8 cellular contexts compared by ENCODE assay signal in genomic region chr4:74311696-74312313, GRCh38. TPM values are rescaled to one million over a fixed set of nuclear protein-coding genes. Genes with fewer than 3 reads are reported as not detected.
DNase-seq lines count a peak whose midpoint lies in the region; ATAC-seq, FAIRE-seq and TF ChIP-seq lines count a peak whose summit lies in the region.

No MANE protein-coding gene starts in this region.

- TF ChIP-seq POLR2A in A549 (IDR thresholded peaks at IDR 0.05; ENCODE audit: low read length): no peak
- TF ChIP-seq POLR2A in HCT116 (IDR thresholded peaks at IDR 0.05; ENCODE audit: borderline replicate concordance, extremely low read depth, insufficient read depth, insufficient read length): no peak
- TF ChIP-seq POLR2A in uterus (IDR thresholded peaks at IDR 0.05): no peak

- H3K9me3 ChIP-seq in A549 (no peaks in the 10 kb centered on the region), HCT116 (ENCODE audit: control insufficient read depth in 1 of 2, insufficient read depth in 1 of 2, low read depth in 1 of 2, low read length in 2 of 2) (no peaks in the 10 kb centered on the region), uterus (no peaks in the 10 kb centered on the region)

- RAD21 ChIA-PET in HCT116 (lab: Charles Lee; ENCODE audit: low non-redundant PET in 1 of 2, low total read pairs in 2 of 2, uncharacterized antibody in 2 of 2, unreplicated experiment in 2 of 2): interaction anchor here in 1 of 2 experiments (0.5 to 1.5 kb wide), 3 partner anchors 17 to 123 kb away, joined by 3 to 5 read pairs (median 4); no protein-coding TSS in a partner anchor

- H3K27ac ChIP-seq in A549: no peak overlapping the region
- no peak overlapping the region for H3K27ac ChIP-seq in HCT116 (ENCODE audit: low read depth, low read length)
- no peak overlapping the region for H3K27ac ChIP-seq in uterus

- no peaks in the 10 kb centered on the region for H3K9me2 ChIP-seq in HCT116 (ENCODE audit: insufficient read depth)

- H4K20me1 ChIP-seq in HCT116 (ENCODE audit: insufficient read depth): no peaks in the 10 kb centered on the region

- no peak for FAIRE-seq in A549 (lab: Jason Lieb, UNC)

- CTCF ChIA-PET in A549 (lab: Yijun Ruan, JAX): interaction anchor here (0.6 to 1.6 kb wide), 7 partner anchors 11 to 177 kb away, joined by 3 to 13 read pairs (median 3); no protein-coding TSS in a partner anchor
- CTCF ChIA-PET in HCT116 (lab: Charles Lee): interaction anchor here (0.6 to 2.0 kb wide), 5 partner anchors 10 to 466 kb away, joined by 3 to 17 read pairs (median 4); no protein-coding TSS in a partner anchor

- intact Hi-C loops in HCT116 (cut with micrococcal nuclease) (loop anchor here (1.0 to 10.0 kb wide), 4 partner anchors 84 to 650 kb away; partner anchors contain the start of gene CXCL3), uterus (cut with DNase I; ENCODE audit: low total_unique reads) (no loop called here)

- peak; percentile 8 to 67 for DNase-seq in A549 (ENCODE audit: low read depth in 1 of 2, low spot score in 1 of 2)
- DNase-seq in Daoy (ENCODE audit: low read depth): peak; percentile 35
- peak; percentile 62 for DNase-seq in HCT116 (ENCODE audit: low read depth, low spot score)
- peak; percentile 26 for DNase-seq in NCI-H2029 treated with DMSO at 0.1 percent for 48 hours (lab: John Stamatoyannopoulos, UW)
- DNase-seq in astrocyte of the hippocampus (ENCODE audit: low read depth, low spot score): peak; percentile 79
- DNase-seq in kidney epithelial cell (ENCODE audit: low read depth): no peak
- DNase-seq in uterus: no peak

- TF ChIP-seq EP300 in A549 (IDR thresholded peaks at IDR 0.05): no peak

- H3K4me3 ChIP-seq in A549: no peak overlapping the region
- no peak overlapping the region for H3K4me3 ChIP-seq in HCT116 (replicated peaks in 1 of 2; ENCODE audit: low read depth in 1 of 2, low read length in 2 of 2)
- H3K4me3 ChIP-seq in kidney epithelial cell (ENCODE audit: low read depth, low read length): no peak overlapping the region
- no peak overlapping the region for H3K4me3 ChIP-seq in uterus

- TF ChIP-seq RAD21 in A549 (conservative IDR thresholded peaks at IDR 0.05 in 1 of 2, IDR thresholded peaks at IDR 0.05 in 1 of 2): peak; percentile 82 to 84
- peak; percentile 91 for TF ChIP-seq RAD21 in HCT116 (IDR thresholded peaks at IDR 0.05; ENCODE audit: low read depth)

- H2AFZ ChIP-seq in HCT116 (ENCODE audit: low read depth, low read length, poor library complexity, severe bottlenecking): no peak overlapping the region

- H3K36me3 ChIP-seq in HCT116 (ENCODE audit: control insufficient read depth in 1 of 2, insufficient read depth in 2 of 2, low read length in 2 of 2) (no peaks in the 10 kb centered on the region), kidney epithelial cell (ENCODE audit: control insufficient read depth, insufficient read depth, low read length) (no peaks in the 10 kb centered on the region), uterus (no peaks in the 10 kb centered on the region)

- BruUV-seq in HCT116 (replicated peaks; lab: Mats Ljungman, UMichigan): no TSS peak

- no peaks in the 10 kb centered on the region for H3K79me2 ChIP-seq in HCT116 (ENCODE audit: insufficient read depth, low read length)

- ATAC-seq in A549 (peak in 1 of 2 experiments; percentile 70; a peak in 3 of 6 replicates), HCT116 (peak; percentile 74), HG02571 (IDR thresholded peaks at IDR 0.05; ENCODE audit: unreplicated experiment) (no peak)

- TF ChIP-seq CTCF in A549 (IDR thresholded peaks at IDR 0.05): peak; percentile 79
- peak; percentile 57 to 76 (median 76) for TF ChIP-seq CTCF in HCT116 (IDR thresholded peaks at IDR 0.05 in 2 of 3, conservative IDR thresholded peaks at IDR 0.05 in 1 of 3; ENCODE audit: borderline replicate concordance in 1 of 3, insufficient read depth in 1 of 3, low read depth in 2 of 3, low read length in 2 of 3)
- peak; percentile 55 for TF ChIP-seq CTCF in kidney epithelial cell (IDR thresholded peaks at IDR 0.05; ENCODE audit: insufficient read depth, low read length, poor library complexity, severe bottlenecking)
- peak; percentile 19 to 31 (median 22) for TF ChIP-seq CTCF in uterus (IDR thresholded peaks at IDR 0.05)

- H3K27me3 ChIP-seq in HCT116 (ENCODE audit: insufficient read depth, low read length) (no peaks in the 10 kb centered on the region), kidney epithelial cell (ENCODE audit: control insufficient read depth, insufficient read depth, low read length) (no peaks in the 10 kb centered on the region), uterus (no peaks in the 10 kb centered on the region)

- H3K4me2 ChIP-seq in A549 (peak overlapping the region; percentile 44; the same call in 2 of the 3 replicates), HCT116 (ENCODE audit: low read length) (no peak overlapping the region; the same call in 1 of the 2 replicates)

- H3K9ac ChIP-seq in HCT116 (ENCODE audit: low read length): no peak overlapping the region

- peaks cover 5% of the 10 kb centered on the region; the same call in 1 of the 3 replicates for H3K4me1 ChIP-seq in A549
- peaks cover 0 to 12% of the 10 kb centered on the region in 2 experiments; a peak in 2 of 4 replicates for H3K4me1 ChIP-seq in HCT116 (ENCODE audit: control insufficient read depth in 1 of 2, insufficient read depth in 2 of 2, low read length in 2 of 2)
- H3K4me1 ChIP-seq in uterus: no peaks in the 10 kb centered on the region

- WGBS in A549 (ENCODE audit: missing lambda C conversion rate): 14% methylated on average over 4 of the region's 4 CpGs

- POLR2A ChIA-PET in A549 (lab: Yijun Ruan, JAX): no interaction called here
- POLR2A ChIA-PET in HCT116 (lab: Charles Lee): no interaction called here

TF ChIP-seq in A549, 52 proteins besides CTCF, POLR2A, EP300 and RAD21 (continues in another document):
- no peak for TF ChIP-seq NPAS2 (CRISPR knock-in tag; IDR thresholded peaks at IDR 0.05; ENCODE audit: borderline replicate concordance)
- TF ChIP-seq HDAC2 (IDR thresholded peaks at IDR 0.05): no peak
- no peak for TF ChIP-seq RARB (CRISPR knock-in tag; IDR thresholded peaks at IDR 0.05)
- TF ChIP-seq CBX2 (IDR thresholded peaks at IDR 0.05; ENCODE audit: borderline replicate concordance, low read depth): no peak
- no peak for TF ChIP-seq BCL3 (IDR thresholded peaks at IDR 0.05)
- TF ChIP-seq SMC3 (IDR thresholded peaks at IDR 0.05): peak; percentile 79

TF ChIP-seq in HCT116, 20 proteins besides CTCF, POLR2A, EP300 and RAD21 (continues in another document):
- TF ChIP-seq SP1 (IDR thresholded peaks at IDR 0.05; ENCODE audit: low read depth): no peak
- no peak for TF ChIP-seq MAX (IDR thresholded peaks at IDR 0.05)
- no peak for TF ChIP-seq TCF7L2 (IDR thresholded peaks at IDR 0.05; ENCODE audit: borderline replicate concordance, extremely low read depth, insufficient read depth, insufficient read length)
- no peak for TF ChIP-seq ELF1 (IDR thresholded peaks at IDR 0.05; ENCODE audit: borderline replicate concordance, low read depth)
- no peak for TF ChIP-seq ATF3 (IDR thresholded peaks at IDR 0.05)
- TF ChIP-seq ZBTB33 (IDR thresholded peaks at IDR 0.05; ENCODE audit: extremely low read depth, insufficient replicate concordance, low read length): no peak
- no peak for TF ChIP-seq SRF (IDR thresholded peaks at IDR 0.05; ENCODE audit: low read depth)
- no peak for TF ChIP-seq EGR1 (IDR thresholded peaks at IDR 0.05; ENCODE audit: low read depth)
- TF ChIP-seq ZNF274 (IDR thresholded peaks at IDR 0.05; ENCODE audit: low read depth, low read length): no peak
- TF ChIP-seq CEBPB (IDR thresholded peaks at IDR 0.05; ENCODE audit: low read depth): no peak

RNA-seq across cellular contexts. Expression of gene EPGN, which starts 3.5 kb away (rescaled TPM):
- 0.11 TPM in 1 of 2 replicates, not detected in the other for polyA plus RNA-seq in A549 (2011; rRNA removed)
- not detected in 2 replicates for polyA plus RNA-seq in A549 (2012; cell fraction: cytosol; rRNA removed)
- polyA plus RNA-seq in A549 (2012; cell fraction: nucleus; rRNA removed): not detected in 2 replicates
- polyA plus RNA-seq in A549 (2017; fragmentation: RNase III; extraction: RNeasy Plus Mini Kit Qiagen cat#74134 plus additional on column Dnase treatment): not detected in 3 replicates
- not detected in 2 replicates for polyA minus RNA-seq in A549 (2011; rRNA and poly(A)+ RNA removed)
- total RNA-seq in Daoy (2014; rRNA removed; shearing (Covaris generic)): 1.3 TPM in 1 of 2 replicates, not detected in the other
- total RNA-seq in HCT116 (2021; ENCODE audit: unreplicated experiment): 1.5 TPM
- 0.47 and 0.75 TPM in 2 replicates for polyA plus RNA-seq in HCT116 (2012)
- total RNA-seq in kidney epithelial cell: 5.2 and 7.5 TPM in 2 replicates
- under 1 TPM in 2 of 4 donors, not detected in 2; 0.26 to 0.61 TPM for total RNA-seq in uterus

RNA-seq across cellular contexts. Expression of gene EREG, which starts 53.1 kb away (rescaled TPM):
- polyA plus RNA-seq in A549 (2011; rRNA removed): 71.1 and 102 TPM in 2 replicates
- polyA plus RNA-seq in A549 (2012; cell fraction: cytosol; rRNA removed): 21.8 and 27.3 TPM in 2 replicates
- 35.6 and 42.5 TPM in 2 replicates for polyA plus RNA-seq in A549 (2012; cell fraction: nucleus; rRNA removed)
- 32.6 to 39.7 TPM (median 34.0 TPM) in 3 replicates for polyA plus RNA-seq in A549 (2017; fragmentation: RNase III; extraction: RNeasy Plus Mini Kit Qiagen cat#74134 plus additional on column Dnase treatment)
- 51.5 and 64.8 TPM in 2 replicates for polyA minus RNA-seq in A549 (2011; rRNA and poly(A)+ RNA removed)
- total RNA-seq in Daoy (2014; rRNA removed; shearing (Covaris generic)): 0.06 and 0.54 TPM in 2 replicates
- total RNA-seq in HCT116 (2021; ENCODE audit: unreplicated experiment): 498 TPM
- polyA plus RNA-seq in HCT116 (2012): 167 and 184 TPM in 2 replicates
- total RNA-seq in kidney epithelial cell: 4.3 and 7.5 TPM in 2 replicates
- total RNA-seq in uterus: under 1 TPM in 1 of 4 donors, not detected in 3; 0.07 TPM

Comparison
In these comparisons a context has a peak if more than half of its experiments do, and no peak if none do; other contexts are left out.
1. DNase-seq: peak in A549 (2 of 2), Daoy (single experiment), HCT116 (single experiment), NCI-H2029 treated with DMSO at 0.1 percent for 48 hours (single experiment) and astrocyte of the hippocampus (single experiment); none in kidney epithelial cell (single experiment) and uterus (0 of 2).
2. CTCF ChIP-seq: peak in every context shown above with its lines; median percentile 79 in A549; 76 in HCT116; 55 in kidney epithelial cell; 22 in uterus.
3. RNA of gene EREG, which starts 53.1 kb away (total RNA-seq): 498 TPM in HCT116 (single experiment); 4.3 to 7.5 TPM in kidney epithelial cell, 0.06 to 0.54 TPM in Daoy and 0.07 TPM in uterus; every median in the first group is over 10 times any median in the second.
4. Of the 6 proteins assayed by ChIP-seq in both A549 and HCT116: peak only in A549: none; only in HCT116: none; in both: CTCF and RAD21; in neither: 4.